In genomic region chr19:46289724-46290619, GRCh38 we compare ENCODE assay signal across 22 cellular contexts. TPM values are rescaled to one million over a fixed set of nuclear protein-coding genes. Genes with fewer than 3 reads are reported as not detected.
DNase-seq lines count a peak whose midpoint lies in the region; ATAC-seq, FAIRE-seq and TF ChIP-seq lines count a peak whose summit lies in the region.
"Had no signal": no experiment of that assay in that cellular context is flagged by ENCODE, and none has a peak within 500 bp of the region (broad histone marks: within the 10 kb centered on the region; RNA-seq: fewer than 3 reads in every experiment).

No MANE protein-coding gene starts in this region.

- intact Hi-C loops in right cardiac atrium (cut with DNase I): loop anchor here in 2 of 4 donors (10.0 kb wide), 2 partner anchors 195 to 225 kb away; no protein-coding TSS in a partner anchor
- intact Hi-C loops in left cardiac atrium (cut with DNase I): loop anchor here (10.0 kb wide), 3 partner anchors 55 to 225 kb away; partner anchors contain the start of gene PPP5C (in 2 of the 2)
- intact Hi-C loops in upper lobe of right lung (cut with DNase I): loop anchor here (10.0 kb wide), 1 partner anchor 195 kb away; no protein-coding TSS in a partner anchor
- intact Hi-C loops in body of pancreas (cut with DNase I): loop anchor here (10.0 kb wide), 3 partner anchors 55 to 205 kb away; partner anchors contain the start of genes PNMA8B and PPP5C

- H4K8ac ChIP-seq in H1 (ENCODE audit: extremely low read depth, insufficient read depth, low read length): no peak overlapping the region
- no peak overlapping the region for H4K8ac ChIP-seq in neuronal stem cell (ENCODE audit: low read depth, low read length)

- FAIRE-seq in H1 (lab: Jason Lieb, UNC): no peak

- peaks cover 6% of the 10 kb centered on the region; the same call in 1 of the 2 replicates for H3K23me2 ChIP-seq in H1 (ENCODE audit: low read depth, low read length)

- H2BK5ac ChIP-seq in H1 (ENCODE audit: low read depth, low read length): no peak overlapping the region
- no peak overlapping the region for H2BK5ac ChIP-seq in neuronal stem cell (ENCODE audit: low read length)

- DNase-seq in right cardiac atrium (no peak), left cardiac atrium (no peak), H1 (ENCODE audit: low read depth in 1 of 2, low spot score in 2 of 2) (no peak), neuronal stem cell (ENCODE audit: low spot score) (no peak), upper lobe of right lung (no peak), HK-2 (ENCODE audit: unreplicated experiment) (no peak), body of pancreas (no peak), ureter (ENCODE audit: low spot score) (no peak)
- DNase-seq: activated CD4-positive, alpha-beta T cell treated with anti-CD3 and anti-CD28 coated beads, Interleukin-2, amount 10 ng/mL, durations not matched to agents 24 days and 14 days; activated effector memory CD4-positive, alpha-beta T cell treated with anti-CD3 and anti-CD28 coated beads, Interleukin-2, amount 50 U/mL, for 16 hours; KG1; left colon; NCI-H1694 treated with DMSO at 0.1 percent for 48 hours; NCI-H2227 treated with DMSO at 0.1 percent for 48 hours; NCI-H748 treated with DMSO at 0.1 percent for 48 hours; stimulated activated CD4-positive, alpha-beta T cell treated with anti-CD3 and anti-CD28 coated beads, Interleukin-15, amount 100 ng/mL, for 24 hours; T-helper 17 cell; testis had no signal

- H4K91ac ChIP-seq in H1 (replicated peaks; ENCODE audit: insufficient read length, low read length) (no peak overlapping the region), neuronal stem cell (ENCODE audit: low read depth, low read length, poor library complexity) (no peak overlapping the region)

- no peaks in the 10 kb centered on the region for H3K79me2 ChIP-seq in H1 (ENCODE audit: control insufficient read depth in 1 of 2, insufficient read depth in 2 of 2, low read length in 2 of 2)

- no peak overlapping the region for H3K23ac ChIP-seq in H1 (ENCODE audit: insufficient read length)
- H3K23ac ChIP-seq in neuronal stem cell (ENCODE audit: low read depth, low read length, poor library complexity): no peak overlapping the region

- H2AK5ac ChIP-seq in H1 (ENCODE audit: low read depth, low read length): no peak overlapping the region
- no peak overlapping the region for H2AK5ac ChIP-seq in neuronal stem cell (ENCODE audit: low read depth, low read length)

- H3K4ac ChIP-seq in H1 (replicated peaks; ENCODE audit: insufficient read length, low read depth, low read length) (no peak overlapping the region), neuronal stem cell (ENCODE audit: low read length) (no peak overlapping the region)

- H3K27ac ChIP-seq in right cardiac atrium (ENCODE audit: low read length) (peak overlapping the region; percentile 88), H1 (ENCODE audit: low read depth, low read length) (no peak overlapping the region), neuronal stem cell (replicated peaks; ENCODE audit: low read length) (no peak overlapping the region), upper lobe of right lung (peak overlapping the region; percentile 55), body of pancreas (peak overlapping the region in 1 of 4 donors; percentile 3)
- H3K27ac ChIP-seq: cardiac muscle cell, neutrophil, testis had no signal

- POLR2A ChIA-PET in H1 (lab: Charles Lee; ENCODE audit: partially characterized antibody): interaction anchor here (0.6 kb wide), 1 partner anchor 245 kb away, joined by 3 read pairs; no protein-coding TSS in a partner anchor

- no peaks in the 10 kb centered on the region for H3K36me3 ChIP-seq in H1 (ENCODE audit: control insufficient read depth in 2 of 4, insufficient read depth in 4 of 4, low read length in 3 of 4)
- no peaks in the 10 kb centered on the region for H3K36me3 ChIP-seq in neuronal stem cell (replicated peaks in 1 of 2; ENCODE audit: control insufficient read depth in 2 of 2, insufficient read depth in 2 of 2, low read length in 2 of 2)
- H3K36me3 ChIP-seq in upper lobe of right lung: no peaks in the 10 kb centered on the region
- H3K36me3 ChIP-seq in body of pancreas (replicated peaks in 1 of 2; ENCODE audit: insufficient read depth in 1 of 2, low read depth in 2 of 2): no peaks in the 10 kb centered on the region
- H3K36me3 ChIP-seq: cardiac muscle cell, neutrophil had no signal

- 72% methylated on average over 4 of the region's 4 CpGs for WGBS in right cardiac atrium
- 79% methylated on average over 4 of the region's 4 CpGs; no CpG with 5 or more reads in 1 of the 2 experiments for WGBS in H1 (ENCODE audit: extremely low coverage in 1 of 2, insufficient coverage in 1 of 2, insufficient read length in 1 of 2, insufficient replicate concordance in 2 of 2, low coverage in 1 of 2, low lambda C conversion rate in 2 of 2, missing lambda C conversion rate in 1 of 2), 2 experiments
- WGBS in neuronal stem cell (ENCODE audit: extremely low coverage in 2 of 2, insufficient read length in 2 of 2, insufficient replicate concordance in 1 of 2), 2 donors: no CpG with 5 or more reads among the region's 4 CpGs
- 60 to 61% methylated on average over 3 to 4 of the region's 4 CpGs for WGBS in body of pancreas, 2 donors

- H2BK120ac ChIP-seq in H1 (replicated peaks; ENCODE audit: low read depth, low read length): no peak overlapping the region
- H2BK120ac ChIP-seq in neuronal stem cell (ENCODE audit: low read depth, low read length): no peak overlapping the region

- CTCF ChIA-PET in H1 (lab: Charles Lee; ENCODE audit: partially characterized antibody): interaction anchor here (0.5 to 15.4 kb wide), 7 partner anchors 7 to 550 kb away, joined by 3 to 145 read pairs (median 4); no protein-coding TSS in a partner anchor

- H3K4me3 ChIP-seq in right cardiac atrium (ENCODE audit: low read length) (no peak overlapping the region), H1 (ENCODE audit: extremely low read depth in 1 of 4, insufficient read depth in 2 of 4, low read depth in 3 of 4, low read length in 4 of 4) (no peak overlapping the region), neuronal stem cell (ENCODE audit: low read length in 2 of 2) (no peak overlapping the region), upper lobe of right lung (no peak overlapping the region), body of pancreas (no peak overlapping the region)
- H3K4me3 ChIP-seq: cardiac muscle cell, testis had no signal

- no peak overlapping the region for H2BK20ac ChIP-seq in H1 (ENCODE audit: low read length)

- no peak overlapping the region for H4K5ac ChIP-seq in H1 (ENCODE audit: insufficient read length, low read depth, low read length)

- ATAC-seq in right cardiac atrium: peak in 1 of 2 donors; percentile 7
- ATAC-seq in left cardiac atrium: no peak
- no peak for ATAC-seq in upper lobe of right lung
- ATAC-seq in body of pancreas: no peak
- ATAC-seq: T-helper 17 cell had no signal

- no peak overlapping the region for H3K14ac ChIP-seq in H1 (ENCODE audit: insufficient read length)
- H3K14ac ChIP-seq in neuronal stem cell (ENCODE audit: low read length): no peak overlapping the region

- H3K79me1 ChIP-seq in H1 (ENCODE audit: low read depth, low read length) (no peaks in the 10 kb centered on the region), neuronal stem cell (ENCODE audit: low read depth, low read length) (no peaks in the 10 kb centered on the region)

- 0 out of 2 replicates have a peak overlapping the region, but pooled peaks have one; percentile 55 for H2BK15ac ChIP-seq in H1 (ENCODE audit: low read length)
- H2BK15ac ChIP-seq in neuronal stem cell (ENCODE audit: low read length): no peak overlapping the region

- TF ChIP-seq EP300 in H1 (IDR thresholded peaks at IDR 0.05; ENCODE audit: borderline replicate concordance in 1 of 2, low read depth in 2 of 2, low read length in 2 of 2): no peak

- no peak overlapping the region for H3K56ac ChIP-seq in H1 (replicated peaks; ENCODE audit: insufficient read length, low read depth, low read length)

- H3K27me3 ChIP-seq in right cardiac atrium (ENCODE audit: control insufficient read depth, insufficient read depth) (no peaks in the 10 kb centered on the region), H1 (replicated peaks in 1 of 4; ENCODE audit: control insufficient read depth in 3 of 4, extremely low read depth in 1 of 4, insufficient read depth in 3 of 4, low read length in 3 of 4) (no peaks in the 10 kb centered on the region), neuronal stem cell (ENCODE audit: control insufficient read depth in 3 of 3, insufficient read depth in 3 of 3, low read depth in 1 of 3, low read length in 3 of 3) (peaks cover 0 to 2% (median 0%) of the 10 kb centered on the region in 3 experiments), upper lobe of right lung (no peaks in the 10 kb centered on the region), body of pancreas (no peaks in the 10 kb centered on the region)
- H3K27me3 ChIP-seq: cardiac muscle cell, testis had no signal

- peaks cover 7% of the 10 kb centered on the region for H3K9me3 ChIP-seq in right cardiac atrium (ENCODE audit: control insufficient read depth, low read length)
- H3K9me3 ChIP-seq in H1 (ENCODE audit: insufficient read depth in 2 of 2, low read depth in 1 of 2, low read length in 1 of 2): no peaks in the 10 kb centered on the region
- H3K9me3 ChIP-seq in neuronal stem cell (replicated peaks in 1 of 2; ENCODE audit: control insufficient read depth in 2 of 2, insufficient read depth in 1 of 2, low read depth in 1 of 2, low read length in 2 of 2): peaks cover 0 to 2% of the 10 kb centered on the region in 2 donors
- no peaks in the 10 kb centered on the region for H3K9me3 ChIP-seq in upper lobe of right lung
- H3K9me3 ChIP-seq in body of pancreas: no peaks in the 10 kb centered on the region
- H3K9me3 ChIP-seq: neutrophil, testis had no signal

- no peak overlapping the region for H2AFZ ChIP-seq in H1 (ENCODE audit: low read length)
- H2AFZ ChIP-seq in neuronal stem cell (ENCODE audit: low read length): no peak overlapping the region

- H2BK12ac ChIP-seq in H1 (ENCODE audit: low read depth, low read length): no peak overlapping the region
- H2BK12ac ChIP-seq in neuronal stem cell (ENCODE audit: low read length): no peak overlapping the region

- TF ChIP-seq CTCF in H1 (IDR thresholded peaks at IDR 0.05; ENCODE audit: control extremely low read depth in 1 of 3, insufficient read depth in 1 of 3, low read depth in 1 of 3, low read length in 3 of 3) (no peak), upper lobe of right lung (IDR thresholded peaks at IDR 0.05) (no peak), body of pancreas (IDR thresholded peaks at IDR 0.05) (no peak)

- TF ChIP-seq RAD21 in H1 (IDR thresholded peaks at IDR 0.05 in 1 of 2, conservative IDR thresholded peaks at IDR 0.05 in 1 of 2; ENCODE audit: low read depth in 2 of 2, low read length in 2 of 2): no peak

- peaks cover 0 to 3% of the 10 kb centered on the region in 2 experiments for H4K20me1 ChIP-seq in H1 (replicated peaks in 1 of 2; ENCODE audit: control insufficient read depth in 1 of 2, insufficient read depth in 2 of 2, low read length in 2 of 2)

- TF ChIP-seq POLR2A in H1 (IDR thresholded peaks at IDR 0.05; ENCODE audit: control extremely low read depth in 1 of 2, low read depth in 2 of 2, low read length in 2 of 2) (no peak), body of pancreas (IDR thresholded peaks at IDR 0.05) (no peak)

- H3K18ac ChIP-seq in H1 (ENCODE audit: extremely low read depth, low read length): no peak overlapping the region
- peak overlapping the region; percentile 42 for H3K18ac ChIP-seq in neuronal stem cell (ENCODE audit: low read length)

- no peak overlapping the region for H3K9ac ChIP-seq in H1 (replicated peaks in 1 of 4; ENCODE audit: extremely low read depth in 1 of 4, low read depth in 3 of 4, low read length in 3 of 4)
- no peak overlapping the region for H3K9ac ChIP-seq in neuronal stem cell (ENCODE audit: low read depth, low read length, poor library complexity)

- H3K4me1 ChIP-seq in right cardiac atrium (ENCODE audit: control insufficient read depth, insufficient read depth, low read length) (peaks cover 3% of the 10 kb centered on the region), H1 (replicated peaks in 1 of 4; ENCODE audit: control insufficient read depth in 3 of 4, insufficient read depth in 4 of 4, low read length in 3 of 4) (no peaks in the 10 kb centered on the region), neuronal stem cell (ENCODE audit: control insufficient read depth in 2 of 2, insufficient read depth in 1 of 2, low read depth in 1 of 2, low read length in 2 of 2) (no peaks in the 10 kb centered on the region), upper lobe of right lung (peaks cover 4% of the 10 kb centered on the region), body of pancreas (no peaks in the 10 kb centered on the region)
- H3K4me1 ChIP-seq: testis had no signal

- H3K4me2 ChIP-seq in H1 (ENCODE audit: insufficient read depth in 1 of 2, low read depth in 2 of 2, low read length in 2 of 2) (no peak overlapping the region), neuronal stem cell (ENCODE audit: insufficient read depth, low read length, poor library complexity, severe bottlenecking) (no peak overlapping the region)

RNA-seq across cellular contexts. Expression of gene HIF3A, which starts 6.9 kb away (rescaled TPM):
- total RNA-seq in right cardiac atrium: 100 to 1,000 TPM in 1 of 4 donors, 10 to 100 TPM in 3; 60.0 to 132 (median 90.8) TPM
- 94.7 TPM for polyA plus RNA-seq in right cardiac atrium
- total RNA-seq in left cardiac atrium: 10 to 100 TPM; 51.0 to 53.0 TPM
- total RNA-seq in H1 (2021; fragmentation: NEBNext Ultra II Directional; extraction: Animal tissue kit (Norgen Biotek cat#: 25700)): 38.6 and 46.5 TPM in 2 replicates
- polyA plus RNA-seq in H1 (2011; rRNA removed): 38.8 and 65.9 TPM in 2 replicates
- 34.6 TPM for polyA plus RNA-seq in H1 (2011; cell fraction: cytosol; rRNA removed)
- 80.2 TPM for polyA plus RNA-seq in H1 (2011; cell fraction: nucleus; rRNA removed)
- 27.1 to 37.2 TPM (median 36.6 TPM) in 4 replicates for polyA plus RNA-seq in H1 (2012, experiment 1 of 2)
- 20.9 TPM for polyA plus RNA-seq in H1 (2012, experiment 2 of 2)
- polyA plus RNA-seq in H1 (2013, experiment 1 of 2): 20.5 TPM
- polyA plus RNA-seq in H1 (2013, experiment 2 of 2): 19.6 TPM
- 33.3 and 37.0 TPM in 2 replicates for polyA minus RNA-seq in H1 (2011; rRNA and poly(A)+ RNA removed)
- 39.9 TPM for polyA minus RNA-seq in H1 (2011; cell fraction: cytosol; rRNA and poly(A)+ RNA removed)
- polyA minus RNA-seq in H1 (2011; cell fraction: nucleus; rRNA and poly(A)+ RNA removed): 68.2 TPM
- 26.2 TPM for polyA plus RNA-seq in neuronal stem cell (2013, experiment 1 of 2)
- polyA plus RNA-seq in neuronal stem cell (2013, experiment 2 of 2): 28.6 TPM
- 63.1 TPM for total RNA-seq in upper lobe of right lung
- 10 to 100 TPM; 24.4 to 63.3 TPM for total RNA-seq in body of pancreas
- total RNA-seq in ureter: 108 TPM
- total RNA-seq: activated CD4-positive, alpha-beta T cell treated with anti-CD3 and anti-CD28 coated beads, Interleukin-2, amount 10 ng/mL, durations not matched to agents 24 days and 14 days; OCI-LY7; SK-MEL-5; T-helper 17 cell had no signal

RNA-seq across cellular contexts. Expression of gene PPP5C, which starts 56.9 kb away (rescaled TPM):
- total RNA-seq in right cardiac atrium (10 to 100 TPM; 62.4 to 74.1 (median 64.7) TPM), left cardiac atrium (10 to 100 TPM; 60.5 to 75.1 TPM), upper lobe of right lung (50.0 TPM), body of pancreas (10 to 100 TPM; 31.1 to 77.5 TPM), ureter (91.3 TPM)
- polyA plus RNA-seq in right cardiac atrium (62.7 TPM), H1 (2011; rRNA removed) (156 and 199 TPM in 2 replicates)
- 105 and 112 TPM in 2 replicates for total RNA-seq in H1 (2021; fragmentation: NEBNext Ultra II Directional; extraction: Animal tissue kit (Norgen Biotek cat#: 25700))
- 191 TPM for polyA plus RNA-seq in H1 (2011; cell fraction: cytosol; rRNA removed)
- polyA plus RNA-seq in H1 (2011; cell fraction: nucleus; rRNA removed): 304 TPM
- 103 to 125 TPM (median 114 TPM) in 4 replicates for polyA plus RNA-seq in H1 (2012, experiment 1 of 2)
- polyA plus RNA-seq in H1 (2012, experiment 2 of 2): 82.0 TPM
- polyA plus RNA-seq in H1 (2013, experiment 1 of 2): 75.4 TPM
- 69.8 TPM for polyA plus RNA-seq in H1 (2013, experiment 2 of 2)
- 133 and 161 TPM in 2 replicates for polyA minus RNA-seq in H1 (2011; rRNA and poly(A)+ RNA removed)
- polyA minus RNA-seq in H1 (2011; cell fraction: cytosol; rRNA and poly(A)+ RNA removed): 78.8 TPM
- 104 TPM for polyA minus RNA-seq in H1 (2011; cell fraction: nucleus; rRNA and poly(A)+ RNA removed)
- 79.2 TPM for polyA plus RNA-seq in neuronal stem cell (2013, experiment 1 of 2)
- 78.7 TPM for polyA plus RNA-seq in neuronal stem cell (2013, experiment 2 of 2)

Comparison
In these comparisons a context has a peak if more than half of its experiments do, and no peak if none do; other contexts are left out.
1. H3K27ac ChIP-seq: peak in right cardiac atrium (single experiment) and upper lobe of right lung (single experiment); none in H1 (single experiment) and neuronal stem cell (single experiment).